In the genomic region with DNA sequence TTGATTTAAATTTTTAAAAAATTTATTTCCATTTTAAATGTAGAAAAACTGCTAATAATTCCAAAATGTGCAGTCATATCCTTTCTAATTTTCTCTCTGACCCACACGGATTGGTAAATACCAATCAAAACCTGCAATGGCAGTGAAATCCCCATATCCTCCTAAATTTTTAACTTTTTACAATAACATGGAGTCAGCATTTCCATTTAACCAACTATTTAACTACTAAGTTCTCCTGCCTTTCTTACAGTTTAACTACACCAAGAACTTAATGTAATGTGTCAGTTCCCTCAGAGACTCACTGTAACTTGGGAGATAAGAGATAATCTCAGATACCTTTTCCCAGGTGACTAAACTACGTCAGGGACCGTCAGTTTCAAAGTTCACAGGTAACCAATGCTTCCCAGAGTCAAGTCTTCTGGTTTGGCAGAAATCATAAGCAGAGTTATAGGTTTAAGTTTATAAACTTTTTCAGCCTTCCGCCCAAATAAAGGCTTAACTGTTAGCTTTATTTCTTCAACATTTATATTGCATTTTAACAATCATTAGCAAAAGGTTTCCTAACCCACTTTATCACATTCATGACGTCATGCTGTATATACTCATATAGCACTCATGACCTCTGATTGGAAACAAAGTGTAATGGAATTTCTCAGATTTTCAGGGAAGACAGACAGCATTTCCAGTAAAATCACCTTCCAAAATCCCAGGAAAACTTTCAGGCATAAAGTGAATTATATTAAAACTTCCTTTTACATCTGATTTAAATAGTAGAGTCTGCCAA, we compare ENCODE assay signal across 19 cellular contexts. TPM values are rescaled to one million over a fixed set of nuclear protein-coding genes. Genes with fewer than 3 reads are reported as not detected.
A peak's percentile ranks its signal among the peaks of the same experiment; 100 is the strongest.
DNase-seq lines count a peak whose midpoint lies in the region; ATAC-seq and TF ChIP-seq lines count a peak whose summit lies in the region.
"Had no signal": no experiment of that assay in that cellular context is flagged by ENCODE, and none has a peak within 500 bp of the region (broad histone marks: within the 10 kb centered on the region; RNA-seq: fewer than 3 reads in every experiment).

No MANE protein-coding gene starts in this region.

- H4K5ac ChIP-seq in IMR-90 (ENCODE audit: low read depth, low read length), result no peak overlapping the region

- peaks cover 7% of the 10 kb centered on the region for H3K36me3 ChIP-seq in CD4-positive, CD25-positive, alpha-beta regulatory T cell (ENCODE audit: control insufficient read depth, insufficient read depth, low read length)
- H3K36me3 ChIP-seq in IMR-90 (ENCODE audit: control insufficient read depth, insufficient read depth, low read length) (peaks cover 3% of the 10 kb centered on the region), endodermal cell (ENCODE audit: control insufficient read depth, insufficient read depth, low read length) (peaks cover 69% of the 10 kb centered on the region), mesenchymal stem cell (ENCODE audit: control insufficient read depth in 1 of 2, insufficient read depth in 2 of 2, low read depth in 1 of 2, low read length in 2 of 2) (peaks cover 2 to 26% of the 10 kb centered on the region in 2 experiments), heart left ventricle (peaks cover 0 to 37% (median 17%) of the 10 kb centered on the region in 9 donors)
- H3K36me3 ChIP-seq: thyroid gland had no signal

- no peak overlapping the region for H4K8ac ChIP-seq in IMR-90 (ENCODE audit: low read depth in 2 of 2, low read length in 2 of 2)
- no peak overlapping the region for H4K8ac ChIP-seq in mesenchymal stem cell (ENCODE audit: low read length)

- H3K27ac ChIP-seq in CD4-positive, CD25-positive, alpha-beta regulatory T cell (ENCODE audit: insufficient read depth, low read length, poor library complexity, severe bottlenecking), result no peak overlapping the region
- H3K27ac ChIP-seq in IMR-90 (ENCODE audit: insufficient read depth, low read length), result no peak overlapping the region
- H3K27ac ChIP-seq in endodermal cell (ENCODE audit: low read depth, low read length), result no peak overlapping the region
- H3K27ac ChIP-seq in mesenchymal stem cell (ENCODE audit: low read length, poor library complexity, severe bottlenecking), result no peak overlapping the region
- H3K27ac ChIP-seq in heart left ventricle, result no peak overlapping the region
- H3K27ac ChIP-seq: dorsolateral prefrontal cortex, foreskin keratinocyte, SK-N-MC, thyroid gland had no signal

- H4K20me1 ChIP-seq in IMR-90 (ENCODE audit: insufficient read depth, low read length), result peaks cover 15% of the 10 kb centered on the region; the same call in 1 of the 2 replicates

- no peak overlapping the region for H3K56ac ChIP-seq in IMR-90 (ENCODE audit: extremely low read depth, insufficient read depth, low read length)

- no peak overlapping the region for H2BK12ac ChIP-seq in mesenchymal stem cell (ENCODE audit: low read length in 2 of 2)

- H2BK15ac ChIP-seq in IMR-90 (ENCODE audit: low read depth, low read length) (no peak overlapping the region), mesenchymal stem cell (ENCODE audit: low read depth, poor library complexity, severe bottlenecking) (no peak overlapping the region)

- H2AK9ac ChIP-seq in IMR-90 (replicated peaks; ENCODE audit: low read depth, low read length, poor library complexity), result no peak overlapping the region

- no peak overlapping the region for H3K4me3 ChIP-seq in CD4-positive, CD25-positive, alpha-beta regulatory T cell (ENCODE audit: low read depth, low read length)
- no peak overlapping the region for H3K4me3 ChIP-seq in IMR-90 (ENCODE audit: insufficient read depth, low read depth, low read length)
- no peak overlapping the region for H3K4me3 ChIP-seq in endodermal cell (ENCODE audit: low read length)
- no peak overlapping the region for H3K4me3 ChIP-seq in mesenchymal stem cell (ENCODE audit: insufficient read depth in 1 of 2, low read depth in 1 of 2, low read length in 2 of 2)
- H3K4me3 ChIP-seq in heart left ventricle, result no peak overlapping the region
- H3K4me3 ChIP-seq: dorsolateral prefrontal cortex, lung, right lobe of liver, SK-N-MC, thyroid gland had no signal

- no peaks in the 10 kb centered on the region for H3K27me3 Mint-ChIP-seq in CD4-positive, CD25-positive, alpha-beta regulatory T cell
- no peaks in the 10 kb centered on the region for H3K27me3 Mint-ChIP-seq in endodermal cell (ENCODE audit: insufficient read depth)
- H3K27me3 Mint-ChIP-seq: activated CD4-positive, alpha-beta memory T cell treated with anti-CD3 and anti-CD28 coated beads for 36 hours had no signal

- peaks cover under 1% of the 10 kb centered on the region for H3K4me1 ChIP-seq in CD4-positive, CD25-positive, alpha-beta regulatory T cell (ENCODE audit: control insufficient read depth, insufficient read depth, low read length, poor library complexity, severe bottlenecking)
- H3K4me1 ChIP-seq in IMR-90 (ENCODE audit: control insufficient read depth, insufficient read depth, low read length), result peaks cover 6% of the 10 kb centered on the region
- peaks cover 8% of the 10 kb centered on the region for H3K4me1 ChIP-seq in endodermal cell (ENCODE audit: control insufficient read depth, insufficient read depth, low read length)
- no peaks in the 10 kb centered on the region for H3K4me1 ChIP-seq in mesenchymal stem cell (ENCODE audit: control insufficient read depth, insufficient read depth, low read depth, low read length)
- peaks cover 0 to 16% (median 0%) of the 10 kb centered on the region in 12 donors for H3K4me1 ChIP-seq in heart left ventricle
- H3K4me1 ChIP-seq: foreskin keratinocyte, thyroid gland had no signal

- POLR2A ChIA-PET in IMR-90 (lab: Charles Lee; ENCODE audit: unreplicated experiment), result interaction anchor here (0.7 kb wide), 1 partner anchor 75 kb away, joined by 4 read pairs; no protein-coding TSS in a partner anchor

- no peak overlapping the region; the same call in 1 of the 2 replicates for H3K4me2 ChIP-seq in IMR-90 (ENCODE audit: low read depth, low read length)
- no peak overlapping the region for H3K4me2 ChIP-seq in mesenchymal stem cell (ENCODE audit: low read length, poor library complexity, severe bottlenecking)

- intact Hi-C loops in IMR-90 (cut with micrococcal nuclease), result loop anchor here (10.0 kb wide), 2 partner anchors 312 to 782 kb away; a partner anchor contains a TSS
- intact Hi-C loops in heart left ventricle (cut with DNase I), result loop anchor here in 1 of 10 donors (5.0 kb wide), 1 partner anchor 36 kb away; no protein-coding TSS in a partner anchor

- peak overlapping the region in 2 of 3 donors; percentile 17 to 20 for H3K27ac Mint-ChIP-seq in CD4-positive, CD25-positive, alpha-beta regulatory T cell
- peak overlapping the region; percentile 22 for H3K27ac Mint-ChIP-seq in endodermal cell
- H3K27ac Mint-ChIP-seq: activated CD4-positive, alpha-beta memory T cell treated with anti-CD3 and anti-CD28 coated beads for 36 hours had no signal

- no peak overlapping the region for H2BK120ac ChIP-seq in IMR-90 (ENCODE audit: low read depth, low read length)
- no peak overlapping the region for H2BK120ac ChIP-seq in mesenchymal stem cell (ENCODE audit: low read depth, low read length)

- ATAC-seq in CD4-positive, CD25-positive, alpha-beta regulatory T cell (ENCODE audit: low read depth in 2 of 2), result no peak
- ATAC-seq in IMR-90 (ENCODE audit: low read depth), result peak; percentile 29; the same call in 1 of the 2 replicates
- ATAC-seq in HG02623 (IDR thresholded peaks at IDR 0.05; ENCODE audit: unreplicated experiment), result no peak
- no peak for ATAC-seq in heart left ventricle
- ATAC-seq: foreskin keratinocyte had no signal

- H2AFZ ChIP-seq in IMR-90 (replicated peaks; ENCODE audit: low read length, poor library complexity) (no peak overlapping the region), mesenchymal stem cell (ENCODE audit: low read depth, low read length) (no peak overlapping the region)

- no peak for TF ChIP-seq CTCF in IMR-90 (conservative IDR thresholded peaks at IDR 0.05; ENCODE audit: low read depth, low read length)
- no peak for TF ChIP-seq CTCF in endodermal cell (conservative IDR thresholded peaks at IDR 0.05)
- no peak for TF ChIP-seq CTCF in heart left ventricle (IDR thresholded peaks at IDR 0.05)

- H3K4me3 Mint-ChIP-seq in CD4-positive, CD25-positive, alpha-beta regulatory T cell, result no peak overlapping the region
- no peak overlapping the region for H3K4me3 Mint-ChIP-seq in endodermal cell
- H3K4me3 Mint-ChIP-seq: activated CD4-positive, alpha-beta memory T cell treated with anti-CD3 and anti-CD28 coated beads for 36 hours had no signal

- peak overlapping the region; percentile 78 for H2BK5ac ChIP-seq in IMR-90 (ENCODE audit: low read depth, low read length, poor library complexity, severe bottlenecking)
- no peak overlapping the region for H2BK5ac ChIP-seq in mesenchymal stem cell (ENCODE audit: low read depth, low read length, poor library complexity, severe bottlenecking)

- peaks cover 34% of the 10 kb centered on the region for H3K36me3 Mint-ChIP-seq in CD4-positive, CD25-positive, alpha-beta regulatory T cell
- H3K36me3 Mint-ChIP-seq in endodermal cell (ENCODE audit: low read depth), result peaks cover 64% of the 10 kb centered on the region

- H3K23ac ChIP-seq in IMR-90 (ENCODE audit: low read depth, low read length), result no peak overlapping the region
- H3K23ac ChIP-seq in mesenchymal stem cell (ENCODE audit: low read length in 2 of 2), result no peak overlapping the region

- TF ChIP-seq POLR2A in IMR-90 (IDR thresholded peaks at IDR 0.05; ENCODE audit: low read depth, low read length) (no peak), heart left ventricle (IDR thresholded peaks at IDR 0.05) (no peak)

- no peak for TF ChIP-seq RAD21 in IMR-90 (IDR thresholded peaks at IDR 0.05; ENCODE audit: low read length)

- no peak overlapping the region for H3K4ac ChIP-seq in IMR-90 (ENCODE audit: low read depth, low read length)
- H3K4ac ChIP-seq in mesenchymal stem cell (ENCODE audit: low read depth in 1 of 2, low read length in 2 of 2), result no peak overlapping the region

- H4K91ac ChIP-seq in IMR-90 (ENCODE audit: insufficient read depth, low read depth, low read length) (no peak overlapping the region), mesenchymal stem cell (ENCODE audit: low read length) (no peak overlapping the region)

- dilution Hi-C loops in IMR-90 (cut with HindIII; ENCODE audit: low sequenced_read_pairs, unreplicated experiment), result no loop called here

- no TSS peak for BruUV-seq in IMR-90 (replicated peaks; lab: Mats Ljungman, UMichigan)

- H2AK5ac ChIP-seq in IMR-90 (ENCODE audit: low read depth, low read length) (no peak overlapping the region), mesenchymal stem cell (ENCODE audit: low read length, severe bottlenecking) (no peak overlapping the region)

- no peak overlapping the region; the same call in 1 of the 2 replicates for H3K18ac ChIP-seq in IMR-90 (ENCODE audit: low read depth, low read length)
- no peak overlapping the region for H3K18ac ChIP-seq in mesenchymal stem cell (ENCODE audit: low read depth in 1 of 2, low read length in 2 of 2)

- H3K9ac ChIP-seq in IMR-90 (ENCODE audit: low read depth, low read length) (no peak overlapping the region), endodermal cell (ENCODE audit: extremely low read depth, low read length, poor library complexity, severe bottlenecking) (no peak overlapping the region), mesenchymal stem cell (ENCODE audit: low read length) (no peak overlapping the region)

- DNase-seq in CD4-positive, CD25-positive, alpha-beta regulatory T cell, result no peak
- peak; percentile 74 for DNase-seq in IMR-90
- no peak for DNase-seq in endodermal cell
- DNase-seq in mesenchymal stem cell, result peak; percentile 15
- no peak for DNase-seq in NCI-H1092 (lab: John Stamatoyannopoulos, UW)
- DNase-seq in DMS114 treated with DMSO at 0.1 percent for 48 hours (lab: John Stamatoyannopoulos, UW; ENCODE audit: unreplicated experiment), result no peak
- DNase-seq in heart left ventricle, result no peak
- DNase-seq: activated CD4-positive, alpha-beta memory T cell treated with anti-CD3 and anti-CD28 coated beads for 36 hours; anterior cingulate cortex; dorsolateral prefrontal cortex; foreskin keratinocyte; NCI-H1417; NCI-H510A treated with DMSO at 0.1 percent for 48 hours; right lobe of liver; stimulated activated CD4-positive, alpha-beta T cell treated with anti-CD3 and anti-CD28 coated beads, Interleukin-2, amount 100 ng/mL, for 48 hours; thyroid gland had no signal

- H3K27me3 ChIP-seq in CD4-positive, CD25-positive, alpha-beta regulatory T cell (ENCODE audit: control insufficient read depth, insufficient read depth, low read length), result no peaks in the 10 kb centered on the region
- no peaks in the 10 kb centered on the region for H3K27me3 ChIP-seq in IMR-90 (ENCODE audit: control insufficient read depth, insufficient read depth, low read length)
- no peaks in the 10 kb centered on the region for H3K27me3 ChIP-seq in endodermal cell (ENCODE audit: control insufficient read depth, insufficient read depth, low read length, poor library complexity, severe bottlenecking)
- H3K27me3 ChIP-seq in mesenchymal stem cell (ENCODE audit: control insufficient read depth in 1 of 2, insufficient read depth in 1 of 2, low read length in 2 of 2), result no peaks in the 10 kb centered on the region
- no peaks in the 10 kb centered on the region for H3K27me3 ChIP-seq in heart left ventricle
- H3K27me3 ChIP-seq: dorsolateral prefrontal cortex, foreskin keratinocyte, right lobe of liver, thyroid gland had no signal

- peaks cover 22 to 35% (median 29%) of the 10 kb centered on the region in 4 donors for H3K4me1 Mint-ChIP-seq in CD4-positive, CD25-positive, alpha-beta regulatory T cell
- H3K4me1 Mint-ChIP-seq in endodermal cell, result peaks cover 35% of the 10 kb centered on the region

- CTCF ChIA-PET in IMR-90 (lab: Yijun Ruan, JAX), result no interaction called here

- no peaks in the 10 kb centered on the region for H3K9me3 ChIP-seq in CD4-positive, CD25-positive, alpha-beta regulatory T cell (ENCODE audit: control insufficient read depth in 2 of 2, low read length in 2 of 2)
- H3K9me3 ChIP-seq in IMR-90 (ENCODE audit: control insufficient read depth, insufficient read depth, low read length), result no peaks in the 10 kb centered on the region
- H3K9me3 ChIP-seq in endodermal cell (ENCODE audit: control insufficient read depth, low read length), result no peaks in the 10 kb centered on the region
- no peaks in the 10 kb centered on the region for H3K9me3 ChIP-seq in mesenchymal stem cell (ENCODE audit: control insufficient read depth, low read length)
- H3K9me3 ChIP-seq in heart left ventricle, result no peaks in the 10 kb centered on the region
- H3K9me3 ChIP-seq: right lobe of liver, thyroid gland had no signal

- in situ Hi-C loops in IMR-90 (cut with MboI; ENCODE audit: low sequenced_read_pairs), result loop anchor here (25.0 kb wide), 1 partner anchor 794 kb away; no protein-coding TSS in a partner anchor

- H3K14ac ChIP-seq in IMR-90 (replicated peaks; ENCODE audit: low read depth, low read length) (no peak overlapping the region), mesenchymal stem cell (ENCODE audit: low read length in 2 of 2) (no peak overlapping the region)

- H3K9me1 ChIP-seq in IMR-90 (ENCODE audit: insufficient read depth, low read length), result 0 out of 2 replicates have a peak, but pooled peaks cover 2% of the 10 kb centered on the region

- no peaks in the 10 kb centered on the region for H3K9me3 Mint-ChIP-seq in CD4-positive, CD25-positive, alpha-beta regulatory T cell
- H3K9me3 Mint-ChIP-seq in endodermal cell, result peaks cover 1% of the 10 kb centered on the region
- H3K9me3 Mint-ChIP-seq: activated CD4-positive, alpha-beta memory T cell treated with anti-CD3 and anti-CD28 coated beads for 36 hours had no signal

- 100% methylated on average over 1 of the region's 5 CpGs; no CpG with 5 or more reads in 1 of the 2 experiments for WGBS in IMR-90 (ENCODE audit: extremely low coverage in 2 of 2, insufficient read length in 1 of 2), 2 experiments
- WGBS in endodermal cell (ENCODE audit: insufficient coverage in 1 of 2, insufficient read length in 1 of 2), 2 experiments, result 84 to 93% methylated on average over 5 of the region's 5 CpGs
- 90% methylated on average over 5 of the region's 5 CpGs for WGBS in mesenchymal stem cell
- 76 to 85% (median 81%) methylated on average over 5 of the region's 5 CpGs for WGBS in heart left ventricle, 4 donors

- H3K79me1 ChIP-seq in IMR-90 (ENCODE audit: low read depth in 1 of 2, low read length in 2 of 2) (peaks cover 6 to 61% of the 10 kb centered on the region in 2 experiments; a peak in 3 of 4 replicates), mesenchymal stem cell (replicated peaks; ENCODE audit: low read length, poor library complexity, severe bottlenecking) (peaks cover 10% of the 10 kb centered on the region)

- no peak overlapping the region for H2BK20ac ChIP-seq in IMR-90 (ENCODE audit: low read depth, low read length)

RNA-seq across cellular contexts. Expression of a gene that starts 7.6 kb away (rescaled TPM):
- total RNA-seq in CD4-positive, CD25-positive, alpha-beta regulatory T cell, result 24.0 TPM
- polyA plus RNA-seq in CD4-positive, CD25-positive, alpha-beta regulatory T cell, result 10 to 100 TPM; 25.9 to 46.7 (median 35.8) TPM
- 9.3 and 20.0 TPM in 2 replicates for total RNA-seq in IMR-90 (2012; rRNA removed)
- 8.1 and 10.7 TPM in 2 replicates for polyA plus RNA-seq in IMR-90 (2012; rRNA removed)
- polyA plus RNA-seq in IMR-90 (2012; cell fraction: cytosol; rRNA removed), result 2.6 and 3.5 TPM in 2 replicates
- 1.7 and 7.4 TPM in 2 replicates for polyA plus RNA-seq in IMR-90 (2012; cell fraction: nucleus; rRNA removed; ENCODE audit: low replicate concordance)
- 100 to 1,000 TPM in 1 of 2 donors, 10 to 100 TPM in 1; 58.0 to 140 TPM for total RNA-seq in endodermal cell
- 35.7 TPM for polyA plus RNA-seq in endodermal cell (2013, experiment 1 of 2)
- polyA plus RNA-seq in endodermal cell (2013, experiment 2 of 2), result 35.5 TPM
- 26.5 TPM for polyA plus RNA-seq in mesenchymal stem cell (2013, experiment 1 of 2)
- polyA plus RNA-seq in mesenchymal stem cell (2013, experiment 2 of 2), result 26.4 TPM
- 10 to 100 TPM in 8 of 9 donors, 1 to 10 TPM in 1; 6.3 to 16.0 (median 11.9) TPM for total RNA-seq in heart left ventricle
- 10 to 100 TPM in 1 of 2 donors, 1 to 10 TPM in 1; 3.1 to 16.1 TPM for polyA plus RNA-seq in heart left ventricle

RNA-seq across cellular contexts. Expression of a gene that starts 48.1 kb away (rescaled TPM):
- 18.0 TPM for total RNA-seq in CD4-positive, CD25-positive, alpha-beta regulatory T cell
- 10 to 100 TPM; 22.8 to 32.8 (median 28.7) TPM for polyA plus RNA-seq in CD4-positive, CD25-positive, alpha-beta regulatory T cell
- total RNA-seq in IMR-90 (2012; rRNA removed) (8.6 and 17.5 TPM in 2 replicates), endodermal cell (10 to 100 TPM in 1 of 2 donors, 1 to 10 TPM in 1; 9.7 to 21.4 TPM), heart left ventricle (10 to 100 TPM; 38.7 to 83.8 (median 52.3) TPM)
- polyA plus RNA-seq in IMR-90 (2012; rRNA removed) (9.7 and 14.4 TPM in 2 replicates), heart left ventricle (10 to 100 TPM; 31.4 to 41.0 TPM)
- 1.4 and 2.1 TPM in 2 replicates for polyA plus RNA-seq in IMR-90 (2012; cell fraction: cytosol; rRNA removed)
- 0.73 and 7.0 TPM in 2 replicates for polyA plus RNA-seq in IMR-90 (2012; cell fraction: nucleus; rRNA removed; ENCODE audit: low replicate concordance)
- polyA plus RNA-seq in endodermal cell (2013, experiment 1 of 2), result 21.4 TPM
- polyA plus RNA-seq in endodermal cell (2013, experiment 2 of 2), result 21.9 TPM
- polyA plus RNA-seq in mesenchymal stem cell (2013, experiment 1 of 2), result 26.2 TPM
- polyA plus RNA-seq in mesenchymal stem cell (2013, experiment 2 of 2), result 26.9 TPM

RNA-seq across cellular contexts. Expression of a gene that starts 48.2 kb away (rescaled TPM):
- total RNA-seq in CD4-positive, CD25-positive, alpha-beta regulatory T cell, result 0.25 TPM
- under 1 TPM in 1 of 4 donors, not detected in 3; 0.07 TPM for polyA plus RNA-seq in CD4-positive, CD25-positive, alpha-beta regulatory T cell
- total RNA-seq in IMR-90 (2012; rRNA removed), result under 0.01 and 0.28 TPM in 2 replicates
- 0.06 and 0.07 TPM in 2 replicates for polyA plus RNA-seq in IMR-90 (2012; rRNA removed)
- polyA plus RNA-seq in IMR-90 (2012; cell fraction: cytosol; rRNA removed), result 0.04 TPM in 1 of 2 replicates, not detected in the other
- polyA plus RNA-seq in IMR-90 (2012; cell fraction: nucleus; rRNA removed; ENCODE audit: low replicate concordance), result 0.10 TPM in 1 of 2 replicates, not detected in the other
- 1 to 10 TPM; 1.6 TPM for total RNA-seq in endodermal cell
- polyA plus RNA-seq in endodermal cell (2013, experiment 1 of 2), result 1.5 TPM
- 0.54 TPM for polyA plus RNA-seq in endodermal cell (2013, experiment 2 of 2)
- not detected for polyA plus RNA-seq in mesenchymal stem cell (2013, experiment 1 of 2)
- 0.04 TPM for polyA plus RNA-seq in mesenchymal stem cell (2013, experiment 2 of 2)
- 1 to 10 TPM in 2 of 9 donors, under 1 TPM in 6, not detected in 1; 0.36 to 1.9 (median 0.85) TPM for total RNA-seq in heart left ventricle
- under 1 TPM; 0.10 to 0.23 TPM for polyA plus RNA-seq in heart left ventricle

Comparison
In these comparisons a context has a peak if more than half of its experiments do, and no peak if none do; other contexts are left out.
1. DNase-seq: peak in IMR-90 (single experiment) and mesenchymal stem cell (single experiment); none in CD4-positive, CD25-positive, alpha-beta regulatory T cell (0 of 3), endodermal cell (single experiment), NCI-H1092 (single experiment), DMS114 treated with DMSO at 0.1 percent for 48 hours (single experiment) and heart left ventricle (0 of 5).